In the genomic region with DNA sequence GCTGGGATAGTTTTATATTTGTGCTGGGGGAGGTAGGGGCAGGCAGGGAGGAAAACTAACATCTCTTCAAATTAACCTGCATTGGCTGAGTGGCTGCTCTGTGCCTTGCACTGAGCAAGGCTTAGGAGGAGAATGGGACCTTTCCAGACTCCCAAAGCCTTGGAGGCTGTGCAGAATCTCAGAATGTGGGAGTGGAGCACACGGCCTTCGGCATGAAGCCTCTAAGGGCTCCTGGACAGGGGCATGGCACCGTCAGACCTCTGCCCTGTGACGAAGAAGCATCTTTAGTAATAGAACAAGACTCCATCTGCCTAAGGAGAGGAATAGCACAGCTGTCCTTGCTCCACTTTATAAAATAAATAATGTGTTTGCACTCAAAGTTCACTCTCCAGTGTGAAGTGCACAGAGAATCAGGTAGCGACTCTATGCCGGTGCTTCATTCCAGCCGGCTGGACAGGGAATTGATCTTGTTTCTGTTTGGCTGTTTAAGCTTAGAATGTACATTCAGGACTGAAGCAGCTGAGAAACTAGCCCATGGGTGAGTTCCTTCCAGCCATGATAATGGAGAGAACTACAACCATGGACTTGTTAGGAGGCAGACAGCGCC, we compare ENCODE assay signal across 18 cellular contexts.
A peak's percentile ranks its signal among the peaks of the same experiment; 100 is the strongest.
DNase-seq lines count a peak whose midpoint lies in the region; ATAC-seq, FAIRE-seq and TF ChIP-seq lines count a peak whose summit lies in the region.
"Had no signal": no experiment of that assay in that cellular context is flagged by ENCODE, and none has a peak within 500 bp of the region (broad histone marks: within the 10 kb centered on the region; RNA-seq: fewer than 3 reads in every experiment).

No MANE protein-coding gene starts in this region.

- H3K79me2 ChIP-seq in H1 (ENCODE audit: control insufficient read depth in 1 of 2, insufficient read depth in 2 of 2, low read length in 2 of 2), result no peaks in the 10 kb centered on the region

- H3K23me2 ChIP-seq in H1 (ENCODE audit: low read depth, low read length), result no peaks in the 10 kb centered on the region

- TF ChIP-seq CTCF in H1 (IDR thresholded peaks at IDR 0.05; ENCODE audit: control extremely low read depth in 1 of 3, insufficient read depth in 1 of 3, low read depth in 1 of 3, low read length in 3 of 3) (no peak), lung (IDR thresholded peaks at IDR 0.05; ENCODE audit: control extremely low read depth, extremely low read depth) (no peak), omental fat pad (IDR thresholded peaks at IDR 0.05) (no peak)

- TF ChIP-seq POLR2A in H1 (IDR thresholded peaks at IDR 0.05; ENCODE audit: control extremely low read depth in 1 of 2, low read depth in 2 of 2, low read length in 2 of 2), result no peak

- no peak for TF ChIP-seq EP300 in H1 (IDR thresholded peaks at IDR 0.05; ENCODE audit: borderline replicate concordance in 1 of 2, low read depth in 2 of 2, low read length in 2 of 2)

- H3K56ac ChIP-seq in H1 (replicated peaks; ENCODE audit: insufficient read length, low read depth, low read length), result no peak overlapping the region

- no peak overlapping the region for H2BK12ac ChIP-seq in H1 (ENCODE audit: low read depth, low read length)

- no peaks in the 10 kb centered on the region for H4K20me1 ChIP-seq in H1 (replicated peaks in 1 of 2; ENCODE audit: control insufficient read depth in 1 of 2, insufficient read depth in 2 of 2, low read length in 2 of 2)

- H3K9me3 ChIP-seq in HUES48 (ENCODE audit: control insufficient read depth, insufficient read depth, low read length) (no peaks in the 10 kb centered on the region), H1 (ENCODE audit: insufficient read depth in 2 of 2, low read depth in 1 of 2, low read length in 1 of 2) (no peaks in the 10 kb centered on the region), lung (ENCODE audit: control insufficient read depth in 2 of 2, insufficient read depth in 1 of 2, low read length in 1 of 2) (no peaks in the 10 kb centered on the region), skeletal muscle tissue (ENCODE audit: control insufficient read depth in 3 of 3, low read length in 3 of 3) (no peaks in the 10 kb centered on the region)
- H3K9me3 ChIP-seq: esophagus squamous epithelium, prostate gland, SJCRH30, thoracic aorta had no signal

- H3K27ac ChIP-seq in HUES48 (ENCODE audit: low read depth, low read length) (peak overlapping the region; percentile 94), H1 (ENCODE audit: low read depth, low read length) (no peak overlapping the region), lung (ENCODE audit: low read depth in 1 of 2, low read length in 1 of 2) (peak overlapping the region; percentile 30 to 60), skeletal muscle tissue (ENCODE audit: low read depth, low read length) (peak overlapping the region; percentile 41)
- H3K27ac ChIP-seq: prostate gland, SJCRH30, thoracic aorta had no signal

- H3K23ac ChIP-seq in H1 (ENCODE audit: insufficient read length), result no peak overlapping the region

- peak overlapping the region; percentile 34; the same call in 1 of the 2 replicates for H2AK5ac ChIP-seq in H1 (ENCODE audit: low read depth, low read length)

- H3K27me3 ChIP-seq in HUES48 (ENCODE audit: control insufficient read depth, insufficient read depth, low read length) (peaks cover 7% of the 10 kb centered on the region), H1 (replicated peaks in 1 of 4; ENCODE audit: control insufficient read depth in 3 of 4, extremely low read depth in 1 of 4, insufficient read depth in 3 of 4, low read length in 3 of 4) (peaks cover 0 to 5% (median under 1%) of the 10 kb centered on the region in 4 experiments; a peak in 2 of 7 replicates), lung (ENCODE audit: control insufficient read depth, insufficient read depth) (no peaks in the 10 kb centered on the region), skeletal muscle tissue (ENCODE audit: control insufficient read depth in 3 of 3, insufficient read depth in 3 of 3, low read length in 3 of 3) (no peaks in the 10 kb centered on the region)
- H3K27me3 ChIP-seq: esophagus squamous epithelium, SJCRH30 had no signal

- H3K9ac ChIP-seq in HUES48 (ENCODE audit: low read depth, low read length) (no peak overlapping the region), H1 (replicated peaks in 1 of 4; ENCODE audit: extremely low read depth in 1 of 4, low read depth in 3 of 4, low read length in 3 of 4) (no peak overlapping the region), skeletal muscle tissue (ENCODE audit: low read depth in 1 of 3, low read length in 3 of 3) (peak overlapping the region in 1 of 3 donors; percentile 6)

- ATAC-seq in lung (ENCODE audit: insufficient read depth, low FRiP score) (no peak), omental fat pad (ENCODE audit: low FRiP score) (no peak)
- ATAC-seq: natural killer cell treated with Interleukin-12 subunit alpha and Interleukin-12 subunit beta and Interleukin-15 and Interleukin-18, amount 100 ng/mL, for 72 hours had no signal

- no peak overlapping the region; the same call in none of the 2 replicates for H3K18ac ChIP-seq in H1 (ENCODE audit: extremely low read depth, low read length)

- CTCF ChIA-PET in H1 (lab: Charles Lee; ENCODE audit: partially characterized antibody), result interaction anchor here (1.1 kb wide), 1 partner anchor 254 kb away, joined by 3 read pairs; no protein-coding TSS in a partner anchor

- H4K5ac ChIP-seq in H1 (ENCODE audit: insufficient read length, low read depth, low read length), result no peak overlapping the region

- 0 out of 4 replicates have a peak overlapping the region, but pooled peaks of 1 of the 2 experiments have one; percentile 47 for H3K4me2 ChIP-seq in H1 (ENCODE audit: insufficient read depth in 1 of 2, low read depth in 2 of 2, low read length in 2 of 2)

- H3K79me1 ChIP-seq in H1 (ENCODE audit: low read depth, low read length), result no peaks in the 10 kb centered on the region

- H2AFZ ChIP-seq in H1 (ENCODE audit: low read length), result no peak overlapping the region

- H2BK5ac ChIP-seq in H1 (ENCODE audit: low read depth, low read length), result no peak overlapping the region

- H3K4me3 ChIP-seq in HUES48 (ENCODE audit: low read depth, low read length) (no peak overlapping the region), H1 (ENCODE audit: extremely low read depth in 1 of 4, insufficient read depth in 2 of 4, low read depth in 3 of 4, low read length in 4 of 4) (no peak overlapping the region), lung (no peak overlapping the region), skeletal muscle tissue (ENCODE audit: low read length in 3 of 3) (no peak overlapping the region)
- H3K4me3 ChIP-seq: esophagus squamous epithelium, prostate gland, SJCRH30, thoracic aorta had no signal

- POLR2A ChIA-PET in H1 (lab: Charles Lee; ENCODE audit: partially characterized antibody), result no interaction called here

- H3K4me1 ChIP-seq in HUES48 (ENCODE audit: control insufficient read depth, insufficient read depth, low read length) (peaks cover 37% of the 10 kb centered on the region), H1 (replicated peaks in 1 of 4; ENCODE audit: control insufficient read depth in 3 of 4, insufficient read depth in 4 of 4, low read length in 3 of 4) (peaks cover 2 to 16% (median 6%) of the 10 kb centered on the region in 4 experiments; a peak in 4 of 7 replicates), lung (ENCODE audit: control insufficient read depth in 2 of 2, insufficient read depth in 2 of 2, low read length in 2 of 2) (peaks cover 4 to 15% of the 10 kb centered on the region in 2 donors), skeletal muscle tissue (ENCODE audit: control insufficient read depth in 3 of 3, insufficient read depth in 3 of 3, low read length in 3 of 3) (peaks cover 0 to 2% (median 0%) of the 10 kb centered on the region in 3 donors)
- H3K4me1 ChIP-seq: prostate gland had no signal

- TF ChIP-seq RAD21 in H1 (IDR thresholded peaks at IDR 0.05 in 1 of 2, conservative IDR thresholded peaks at IDR 0.05 in 1 of 2; ENCODE audit: low read depth in 2 of 2, low read length in 2 of 2), result no peak

- H2BK15ac ChIP-seq in H1 (ENCODE audit: low read length), result no peak overlapping the region

- no peak overlapping the region for H2BK120ac ChIP-seq in H1 (replicated peaks; ENCODE audit: low read depth, low read length)

- H4K8ac ChIP-seq in H1 (ENCODE audit: extremely low read depth, insufficient read depth, low read length), result no peak overlapping the region

- no peak overlapping the region for H3K14ac ChIP-seq in H1 (ENCODE audit: insufficient read length)

- DNase-seq in H1 (ENCODE audit: low read depth in 1 of 2, low spot score in 2 of 2) (no peak), lung (ENCODE audit: low spot score) (no peak), NCI-H524 (lab: John Stamatoyannopoulos, UW) (no peak), omental fat pad (ENCODE audit: low spot score) (no peak)
- no peak for DNase-seq in stimulated activated CD4-positive, alpha-beta T cell treated with anti-CD3 and anti-CD28 coated beads, Interleukin-4, amount 100 ng/mL, for 4 hours
- DNase-seq: caudate nucleus, EL, esophagus squamous epithelium, Karpas-422, NCI-H1048, NCI-H2029 treated with DMSO at 0.1 percent for 48 hours, NCI-H69, SJCRH30 had no signal

- H4K91ac ChIP-seq in H1 (replicated peaks; ENCODE audit: insufficient read length, low read length), result no peak overlapping the region

- H3K36me3 ChIP-seq in HUES48 (ENCODE audit: control insufficient read depth, insufficient read depth, low read length) (no peaks in the 10 kb centered on the region), H1 (ENCODE audit: control insufficient read depth in 2 of 4, insufficient read depth in 4 of 4, low read length in 3 of 4) (no peaks in the 10 kb centered on the region), lung (ENCODE audit: control insufficient read depth in 2 of 2, insufficient read depth in 2 of 2, low read length in 2 of 2) (no peaks in the 10 kb centered on the region), skeletal muscle tissue (ENCODE audit: control insufficient read depth in 3 of 3, insufficient read depth in 3 of 3, low read length in 3 of 3) (no peaks in the 10 kb centered on the region)
- H3K36me3 ChIP-seq: esophagus squamous epithelium, prostate gland, SJCRH30, thoracic aorta had no signal

- no peak overlapping the region; the same call in 1 of the 2 replicates for H2BK20ac ChIP-seq in H1 (ENCODE audit: low read length)

- no peak overlapping the region for H3K4ac ChIP-seq in H1 (replicated peaks; ENCODE audit: insufficient read length, low read depth, low read length)

- 85% methylated on average over 8 of the region's 8 CpGs; no CpG with 5 or more reads in 1 of the 2 experiments for WGBS in H1 (ENCODE audit: extremely low coverage in 1 of 2, insufficient coverage in 1 of 2, insufficient read length in 1 of 2, insufficient replicate concordance in 2 of 2, low coverage in 1 of 2, low lambda C conversion rate in 2 of 2, missing lambda C conversion rate in 1 of 2), 2 experiments
- WGBS in lung, 2 donors, result 87 to 90% methylated on average over 8 of the region's 8 CpGs

- FAIRE-seq in H1 (lab: Jason Lieb, UNC), result no peak

TF ChIP-seq in H1, 55 proteins besides CTCF, POLR2A, EP300 and RAD21 (continues in another document):
- TF ChIP-seq EGR1 (IDR thresholded peaks at IDR 0.05; ENCODE audit: borderline replicate concordance, low read depth, low read length) (no peak), ZNF274 (IDR thresholded peaks at IDR 0.05; ENCODE audit: borderline replicate concordance, extremely low read depth, low read length) (no peak), RFX5 (IDR thresholded peaks at IDR 0.05; ENCODE audit: borderline replicate concordance, low read depth, low read length) (no peak), POLR2AphosphoS5 (IDR thresholded peaks at IDR 0.05; ENCODE audit: low read depth, low read length) (no peak)
